In the genomic region with DNA sequence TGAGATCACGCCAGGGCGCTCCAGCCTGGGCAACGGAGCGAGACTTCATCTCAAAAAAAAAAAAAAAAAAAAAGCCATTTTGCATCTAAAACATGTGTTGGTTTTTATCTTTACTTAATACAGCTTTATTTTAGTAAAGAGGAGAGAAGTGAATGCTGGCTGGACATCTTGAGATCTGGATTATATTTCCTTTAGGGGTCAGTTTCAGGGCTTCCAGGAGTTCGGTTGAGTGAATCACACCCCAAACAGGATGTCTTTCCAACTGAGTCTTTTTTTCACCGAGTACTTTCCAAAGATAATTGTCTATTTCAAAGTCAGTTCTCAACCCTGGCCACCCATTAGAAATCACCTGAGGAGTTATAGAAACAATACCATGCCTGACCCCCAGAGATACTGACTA, we compare ENCODE assay signal across 19 cellular contexts. TPM values are rescaled to one million over a fixed set of nuclear protein-coding genes. Genes with fewer than 3 reads are reported as not detected.
DNase-seq lines count a peak whose midpoint lies in the region; FAIRE-seq and TF ChIP-seq lines count a peak whose summit lies in the region.
"Had no signal": no experiment of that assay in that cellular context is flagged by ENCODE, and none has a peak within 500 bp of the region (broad histone marks: within the 10 kb centered on the region; RNA-seq: fewer than 3 reads in every experiment).

No MANE protein-coding gene starts in this region.

- H3K9me3 ChIP-seq in GM23248 (ENCODE audit: low read depth) (no peaks in the 10 kb centered on the region), astrocyte (ENCODE audit: insufficient read depth, low read depth, low read length) (no peaks in the 10 kb centered on the region), colonic mucosa (no peaks in the 10 kb centered on the region), small intestine (ENCODE audit: control insufficient read depth, low read depth) (no peaks in the 10 kb centered on the region)
- H3K9me3 ChIP-seq: right lobe of liver had no signal

- TF ChIP-seq CTCF in astrocyte (IDR thresholded peaks at IDR 0.05; ENCODE audit: insufficient read depth, low read depth, low read length) = no peak
- no peak for TF ChIP-seq CTCF in colonic mucosa (IDR thresholded peaks at IDR 0.05)
- TF ChIP-seq CTCF in mesothelial cell of epicardium (IDR thresholded peaks at IDR 0.05; ENCODE audit: unreplicated experiment) = no peak

- H3K4me3 Mint-ChIP-seq in astrocyte (ENCODE audit: unreplicated experiment) (no peak overlapping the region), mesothelial cell of epicardium (no peak overlapping the region)
- H3K4me3 Mint-ChIP-seq: brain, neural crest cell had no signal

- no peaks in the 10 kb centered on the region for H4K20me1 ChIP-seq in GM23248 (ENCODE audit: insufficient read depth)
- H4K20me1 ChIP-seq in astrocyte (ENCODE audit: insufficient read depth, low read length) = no peaks in the 10 kb centered on the region

- peaks cover 17% of the 10 kb centered on the region for H3K4me1 ChIP-seq in GM23248 (ENCODE audit: insufficient read depth)
- H3K4me1 ChIP-seq in astrocyte (ENCODE audit: insufficient read depth, low read length) = peaks cover 7% of the 10 kb centered on the region
- no peaks in the 10 kb centered on the region for H3K4me1 ChIP-seq in colonic mucosa
- no peaks in the 10 kb centered on the region for H3K4me1 ChIP-seq in small intestine (ENCODE audit: control insufficient read depth in 2 of 2, insufficient read depth in 1 of 2, low read depth in 1 of 2, low read length in 1 of 2)
- H3K4me1 ChIP-seq: right lobe of liver had no signal

- no peaks in the 10 kb centered on the region for H3K36me3 ChIP-seq in GM23248 (ENCODE audit: low read depth)
- no peaks in the 10 kb centered on the region for H3K36me3 ChIP-seq in astrocyte (ENCODE audit: insufficient read depth, low read length)
- no peaks in the 10 kb centered on the region for H3K36me3 ChIP-seq in colonic mucosa
- H3K36me3 ChIP-seq in small intestine (ENCODE audit: control insufficient read depth in 2 of 2, insufficient read depth in 2 of 2, low read length in 2 of 2) = no peaks in the 10 kb centered on the region
- H3K36me3 ChIP-seq: right lobe of liver had no signal

- peaks cover 2% of the 10 kb centered on the region for H3K36me3 Mint-ChIP-seq in astrocyte (ENCODE audit: low read depth, unreplicated experiment)
- H3K36me3 Mint-ChIP-seq in mesothelial cell of epicardium = no peaks in the 10 kb centered on the region
- H3K36me3 Mint-ChIP-seq: brain had no signal

- DNase-seq in GM23248 (peak; percentile 60), astrocyte (ENCODE audit: low read depth) (peak; percentile 54), iris pigment epithelial cell (ENCODE audit: low read depth) (peak; percentile 67), SIG-M5 treated with dmso at 0.1 percent for 504 hours (lab: John Stamatoyannopoulos, UW; ENCODE audit: unreplicated experiment) (no peak), colonic mucosa (no peak), mesothelial cell of epicardium (ENCODE audit: low spot score in 2 of 2, unreplicated experiment in 2 of 2) (no peak), small intestine (no peak)
- DNase-seq: activated CD8-positive, alpha-beta memory T cell treated with anti-CD3 and anti-CD28 coated beads, Interleukin-2, amount 50 U/mL, for 4 hours; activated naive CD4-positive, alpha-beta T cell; foreskin melanocyte; mammary epithelial cell; NCI-H1694; NCI-H446 treated with DMSO at 0.1 percent for 48 hours; right lobe of liver; SHP77 treated with DMSO at 0.1 percent for 48 hours; stimulated activated CD4-positive, alpha-beta T cell treated with anti-CD3 and anti-CD28 coated beads, Interleukin-4, amount 100 ng/mL, for 24 hours; T-helper 9 cell had no signal

- H3K27me3 Mint-ChIP-seq in astrocyte (ENCODE audit: low read depth, unreplicated experiment) = peaks cover 2% of the 10 kb centered on the region
- no peaks in the 10 kb centered on the region for H3K27me3 Mint-ChIP-seq in mesothelial cell of epicardium (ENCODE audit: low read depth)
- H3K27me3 Mint-ChIP-seq: brain had no signal

- no peak overlapping the region for H3K9ac ChIP-seq in GM23248
- H3K9ac ChIP-seq in astrocyte (ENCODE audit: low read length) = no peak overlapping the region
- no peak overlapping the region for H3K9ac ChIP-seq in colonic mucosa (ENCODE audit: low read depth in 2 of 2, low read length in 2 of 2)

- intact Hi-C loops in colonic mucosa (cut with DNase I) = no loop called here

- peak overlapping the region; percentile 73 for H2AFZ ChIP-seq in GM23248
- H2AFZ ChIP-seq in astrocyte (ENCODE audit: low read depth, low read length) = peak overlapping the region; percentile 61

- H3K9me3 Mint-ChIP-seq in astrocyte (ENCODE audit: unreplicated experiment) = no peaks in the 10 kb centered on the region
- peaks cover 7% of the 10 kb centered on the region for H3K9me3 Mint-ChIP-seq in mesothelial cell of epicardium
- H3K9me3 Mint-ChIP-seq: neural crest cell had no signal

- H3K27ac ChIP-seq in GM23248 (no peak overlapping the region), astrocyte (ENCODE audit: low read depth, low read length) (no peak overlapping the region), colonic mucosa (no peak overlapping the region), small intestine (ENCODE audit: low read depth in 1 of 2, low read length in 1 of 2) (no peak overlapping the region)
- H3K27ac ChIP-seq: right lobe of liver had no signal

- H3K79me2 ChIP-seq in GM23248 (ENCODE audit: insufficient read depth) (no peaks in the 10 kb centered on the region), astrocyte (ENCODE audit: insufficient read depth, low read length) (no peaks in the 10 kb centered on the region)

- H3K4me1 Mint-ChIP-seq in astrocyte (ENCODE audit: low read depth, unreplicated experiment) = peaks cover 6% of the 10 kb centered on the region
- H3K4me1 Mint-ChIP-seq in mesothelial cell of epicardium = peaks cover 5% of the 10 kb centered on the region
- H3K4me1 Mint-ChIP-seq: neural crest cell had no signal

- no peaks in the 10 kb centered on the region for H3K9me2 ChIP-seq in GM23248 (ENCODE audit: insufficient read depth)

- in situ Hi-C loops in GM23248 (cut with MboI) = no loop called here

- no peaks in the 10 kb centered on the region for H3F3A ChIP-seq in GM23248 (ENCODE audit: insufficient read depth)

- H3K4me3 ChIP-seq in GM23248 (no peak overlapping the region), astrocyte (ENCODE audit: insufficient read depth, low read depth, low read length) (no peak overlapping the region), colonic mucosa (no peak overlapping the region), small intestine (ENCODE audit: low read depth in 1 of 2, low read length in 2 of 2) (no peak overlapping the region)
- H3K4me3 ChIP-seq: right lobe of liver had no signal

- H3K4me2 ChIP-seq in GM23248 (ENCODE audit: unreplicated experiment) (peak overlapping the region; percentile 62), astrocyte (ENCODE audit: low read length) (peak overlapping the region; percentile 57)

- 12 to 15% methylated on average over 6 of the region's 6 CpGs for WGBS in GM23248 (ENCODE audit: low coverage in 1 of 2, low lambda C conversion rate in 2 of 2, missing lambda C conversion rate in 2 of 2), 2 experiments
- 75 to 86% (median 81%) methylated on average over 6 of the region's 6 CpGs for WGBS in small intestine, 3 donors

- H3K27ac Mint-ChIP-seq in astrocyte (ENCODE audit: unreplicated experiment) (no peak overlapping the region), mesothelial cell of epicardium (no peak overlapping the region)

- FAIRE-seq in astrocyte (lab: Jason Lieb, UNC) (no peak), small intestine (lab: Jason Lieb, UNC) (no peak)

- H3K27me3 ChIP-seq in GM23248 (replicated peaks; ENCODE audit: insufficient read depth) = no peaks in the 10 kb centered on the region
- H3K27me3 ChIP-seq in astrocyte (ENCODE audit: insufficient read depth, low read length) = no peaks in the 10 kb centered on the region
- H3K27me3 ChIP-seq in colonic mucosa = no peaks in the 10 kb centered on the region
- H3K27me3 ChIP-seq in small intestine (ENCODE audit: control insufficient read depth in 2 of 2, insufficient read depth in 2 of 2, low read length in 2 of 2) = no peaks in the 10 kb centered on the region
- H3K27me3 ChIP-seq: right lobe of liver had no signal

RNA-seq across cellular contexts. Expression of a gene that starts 16.6 kb away (rescaled TPM):
- total RNA-seq in GM23248 (2014; rRNA removed; shearing (Covaris generic)) = 12.4 and 17.0 TPM in 2 replicates
- polyA plus RNA-seq in GM23248 (2016; fragmentation: Nextera tagmentation; extraction: Ambion mirVana) (19.3 and 20.6 TPM in 2 replicates), small intestine (1 to 10 TPM; 4.2 to 8.4 (median 6.5) TPM)
- total RNA-seq in astrocyte (13.3 and 18.2 TPM in 2 replicates), colonic mucosa (10 to 100 TPM; 17.7 to 19.2 TPM), mesothelial cell of epicardium (19.8 to 23.1 TPM (median 20.6 TPM) in 3 replicates)

RNA-seq across cellular contexts. Expression of a gene that starts 36.4 kb away (rescaled TPM):
- 19.1 TPM in 2 replicates for total RNA-seq in GM23248 (2014; rRNA removed; shearing (Covaris generic))
- 13.6 and 14.2 TPM in 2 replicates for polyA plus RNA-seq in GM23248 (2016; fragmentation: Nextera tagmentation; extraction: Ambion mirVana)
- 41.0 and 41.6 TPM in 2 replicates for total RNA-seq in astrocyte
- 10 to 100 TPM; 76.3 to 79.1 TPM for total RNA-seq in colonic mucosa
- total RNA-seq in mesothelial cell of epicardium = 60.7 to 63.7 TPM (median 63.0 TPM) in 3 replicates
- polyA plus RNA-seq in small intestine = 10 to 100 TPM; 23.3 to 70.2 (median 42.4) TPM

Comparison
In these comparisons a context has a peak if more than half of its experiments do, and no peak if none do; other contexts are left out.
1. DNase-seq: peak in GM23248 (single experiment), astrocyte (single experiment) and iris pigment epithelial cell (single experiment); none in SIG-M5 treated with dmso at 0.1 percent for 504 hours (single experiment), colonic mucosa (single experiment), mesothelial cell of epicardium (0 of 2) and small intestine (single experiment).